In the genomic region with DNA sequence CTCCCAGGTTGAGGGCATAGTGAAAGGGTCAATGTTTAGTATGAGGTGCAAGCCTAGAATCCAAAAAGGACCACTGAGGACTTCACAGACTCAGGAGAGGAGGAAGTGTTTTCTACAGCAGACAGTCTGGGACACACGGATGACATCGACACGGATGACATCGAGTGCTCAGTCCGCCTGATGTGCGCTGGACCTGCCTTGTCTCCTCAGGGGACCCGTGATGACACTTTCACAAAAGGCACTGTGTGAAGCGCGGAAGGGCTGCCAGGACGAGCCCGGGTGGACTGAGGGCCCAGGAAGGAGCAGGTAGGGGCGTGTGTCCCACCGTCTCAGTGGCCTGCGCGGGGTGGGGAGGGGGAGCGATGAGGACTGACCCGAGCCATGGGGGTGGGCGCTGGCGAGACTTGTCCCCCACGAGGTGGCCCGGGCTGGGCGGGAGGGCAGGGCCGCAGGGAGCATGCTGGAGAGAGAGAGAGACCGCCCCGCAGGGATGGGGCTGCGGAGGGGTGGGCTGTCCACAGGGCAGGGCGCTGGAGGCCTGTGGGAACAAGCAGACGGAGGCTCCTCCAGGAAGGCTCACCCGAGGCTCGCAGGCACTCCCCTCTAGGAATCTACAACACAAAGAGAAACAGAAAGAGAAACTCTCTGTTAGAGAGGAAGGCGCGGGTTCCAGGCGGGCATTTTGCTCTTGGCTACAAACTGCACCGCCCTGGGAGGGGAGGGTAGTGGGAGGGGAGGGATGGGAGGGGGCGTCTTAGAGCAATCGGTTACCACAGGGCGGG, we compare ENCODE assay signal across 9 cellular contexts. TPM values are rescaled to one million over a fixed set of nuclear protein-coding genes. Genes with fewer than 3 reads are reported as not detected.
DNase-seq lines count a peak whose midpoint lies in the region; ATAC-seq and TF ChIP-seq lines count a peak whose summit lies in the region.
"Had no signal": no experiment of that assay in that cellular context is flagged by ENCODE, and none has a peak within 500 bp of the region (broad histone marks: within the 10 kb centered on the region; RNA-seq: fewer than 3 reads in every experiment).

No MANE protein-coding gene starts in this region.

- intact Hi-C loops in CD4-positive, alpha-beta memory T cell (cut with micrococcal nuclease) = loop anchor here (5.0 kb wide), 1 partner anchor 42 kb away; no protein-coding TSS in a partner anchor

- H3K9me3 Mint-ChIP-seq in CD4-positive, alpha-beta memory T cell = peaks cover 0 to 10% (median 0%) of the 10 kb centered on the region in 8 donors

- H3K4me3 ChIP-seq in CD4-positive, alpha-beta memory T cell (ENCODE audit: low read length in 2 of 2) = peak overlapping the region; percentile 12 to 42
- peak overlapping the region; percentile 62 to 70 for H3K4me3 ChIP-seq in neutrophil (ENCODE audit: low read depth in 1 of 2, low read length in 1 of 2)

- H3K4me1 ChIP-seq in CD4-positive, alpha-beta memory T cell (ENCODE audit: insufficient read depth, low read length) = peaks cover 91% of the 10 kb centered on the region
- H3K4me1 ChIP-seq in neutrophil (ENCODE audit: control insufficient read depth in 1 of 2, insufficient read depth in 1 of 2, low read depth in 1 of 2, low read length in 1 of 2) = peaks cover 66 to 77% of the 10 kb centered on the region in 2 experiments

- H3K27ac Mint-ChIP-seq in CD4-positive, alpha-beta memory T cell = peak overlapping the region; percentile 99 to 100 (median 100)

- H3K27ac ChIP-seq in CD4-positive, alpha-beta memory T cell (ENCODE audit: low read depth, low read length) = peak overlapping the region; percentile 98
- H3K27ac ChIP-seq in neutrophil = peak overlapping the region; percentile 99

- H3K36me3 ChIP-seq in CD4-positive, alpha-beta memory T cell (ENCODE audit: insufficient read depth, low read length) = no peaks in the 10 kb centered on the region
- H3K36me3 ChIP-seq in neutrophil = peaks cover 11% of the 10 kb centered on the region

- no peaks in the 10 kb centered on the region for H3K27me3 ChIP-seq in CD4-positive, alpha-beta memory T cell (ENCODE audit: insufficient read depth, low read length)
- H3K27me3 ChIP-seq in neutrophil = no peaks in the 10 kb centered on the region

- H3K4me1 Mint-ChIP-seq in CD4-positive, alpha-beta memory T cell = peaks cover 50 to 98% (median 69%) of the 10 kb centered on the region in 4 donors

- H3K4me3 Mint-ChIP-seq in CD4-positive, alpha-beta memory T cell = peak overlapping the region; percentile 87 to 98 (median 94)

- CTCF ChIA-PET in CD4-positive, alpha-beta memory T cell (lab: Charles Lee; ENCODE audit: partially characterized antibody) = interaction anchor here (0.6 to 2.3 kb wide), 3 partner anchors 51 to 209 kb away, joined by 3 to 19 read pairs (median 4); no protein-coding TSS in a partner anchor

- POLR2A ChIA-PET in CD4-positive, alpha-beta memory T cell (lab: Charles Lee; ENCODE audit: partially characterized antibody) = interaction anchor here (0.8 to 18.1 kb wide), 21 partner anchors 8 to 238 kb away, joined by 3 to 423 read pairs (median 24); a partner anchor contains a TSS

- TF ChIP-seq CTCF in neutrophil (IDR thresholded peaks at IDR 0.05) = no peak

- peak; percentile 63 to 87 (median 71) for DNase-seq in CD4-positive, alpha-beta memory T cell
- DNase-seq in RPMI8226 = peak; percentile 31
- DNase-seq in activated naive CD8-positive, alpha-beta T cell treated with anti-CD3 and anti-CD28 coated beads, Interleukin-2, amount 50 U/mL, for 16 hours (ENCODE audit: low read depth, low spot score) = peak; percentile 69
- DNase-seq in EL = no peak
- no peak for DNase-seq in NCI-H446 (lab: John Stamatoyannopoulos, UW)
- no peak for DNase-seq in NCI-H2196 (lab: John Stamatoyannopoulos, UW; ENCODE audit: unreplicated experiment)
- DNase-seq: SW 1271 had no signal

- no peak for ATAC-seq in HG03135 (IDR thresholded peaks at IDR 0.05; ENCODE audit: unreplicated experiment)

- H3K9me3 ChIP-seq in CD4-positive, alpha-beta memory T cell (ENCODE audit: control insufficient read depth in 1 of 2, low read length in 2 of 2) = no peaks in the 10 kb centered on the region
- H3K9me3 ChIP-seq in neutrophil = no peaks in the 10 kb centered on the region

- H3K36me3 Mint-ChIP-seq in CD4-positive, alpha-beta memory T cell = peaks cover 22 to 54% of the 10 kb centered on the region in 2 donors

- H3K27me3 Mint-ChIP-seq in CD4-positive, alpha-beta memory T cell = no peaks in the 10 kb centered on the region

RNA-seq across cellular contexts. Expression of a gene that starts 54.9 kb away (rescaled TPM):
- 100 to 1,000 TPM; 123 to 132 TPM for total RNA-seq in CD4-positive, alpha-beta memory T cell
- polyA plus RNA-seq in CD4-positive, alpha-beta memory T cell = 10 to 100 TPM; 36.5 to 55.9 TPM

RNA-seq across cellular contexts. Expression of a gene that starts 55.1 kb away (rescaled TPM):
- total RNA-seq in CD4-positive, alpha-beta memory T cell = 10 to 100 TPM; 95.5 to 96.9 TPM
- polyA plus RNA-seq in CD4-positive, alpha-beta memory T cell = 100 to 1,000 TPM; 204 to 206 TPM

Comparison
In these comparisons a context has a peak if more than half of its experiments do, and no peak if none do; other contexts are left out.
1. DNase-seq: peak in CD4-positive, alpha-beta memory T cell (5 of 5), RPMI8226 (single experiment) and activated naive CD8-positive, alpha-beta T cell treated with anti-CD3 and anti-CD28 coated beads, Interleukin-2, amount 50 U/mL, for 16 hours (single experiment); none in EL (single experiment), NCI-H446 (0 of 2) and NCI-H2196 (single experiment).